11 cellular contexts compared by ENCODE assay signal in the genomic region with DNA sequence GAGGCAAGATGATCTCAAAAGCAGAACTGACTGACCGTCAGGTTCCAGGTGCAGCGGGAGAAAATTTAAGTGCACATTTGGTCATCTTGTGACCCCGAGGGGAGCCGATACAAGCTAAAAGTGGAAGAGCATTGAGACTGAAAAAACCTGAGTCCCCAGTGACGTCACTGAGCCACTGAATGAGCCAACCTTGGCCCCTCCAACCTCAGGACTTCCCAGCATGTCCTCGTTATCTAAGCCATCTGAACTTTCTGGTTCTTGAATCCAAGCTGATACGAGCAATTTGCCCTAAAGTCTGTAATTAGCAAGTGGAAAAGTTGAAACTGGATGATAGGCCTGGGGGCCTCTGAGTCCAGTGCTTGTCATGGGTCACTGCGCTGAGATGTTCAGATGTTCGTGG. TPM values are rescaled to one million over a fixed set of nuclear protein-coding genes. Genes with fewer than 3 reads are reported as not detected.
"Had no signal": no experiment of that assay in that cellular context is flagged by ENCODE, and none has a peak within 500 bp of the region (broad histone marks: within the 10 kb centered on the region; RNA-seq: fewer than 3 reads in every experiment).

No MANE protein-coding gene starts in this region.

- ATAC-seq: HCT116, K562 had no signal

- FAIRE-seq: K562 had no signal

- H3K27ac Mint-ChIP-seq: HFFc6 had no signal

- H3K27ac ChIP-seq: GM23248, HL-60 had no signal

- H3K4me1 ChIP-seq: HAP-1 had no signal

- H3K9me3 ChIP-seq: HAP-1 had no signal

- H3K4me3 ChIP-seq: GM23248, HAP-1, K562 had no signal

- H3K36me3 ChIP-seq: HAP-1 had no signal

- H2AFZ ChIP-seq: GM23248 had no signal

- H3K9ac ChIP-seq: GM23248 had no signal

- DNase-seq: GM23248, GOT3, H7, HFFc6, IMR-90 had no signal

- H3K4me3 Mint-ChIP-seq: HFFc6 had no signal

RNA-seq across cellular contexts. Expression of a gene that starts 51.1 kb away (rescaled TPM):
- total RNA-seq: GM23248, H4, H7, HFFc6, HT1080, IMR-90 had no signal
- polyA plus RNA-seq: GM23248, IMR-90 had no signal
